Comparison of ENCODE assay signal across 7 cellular contexts in the genomic region with DNA sequence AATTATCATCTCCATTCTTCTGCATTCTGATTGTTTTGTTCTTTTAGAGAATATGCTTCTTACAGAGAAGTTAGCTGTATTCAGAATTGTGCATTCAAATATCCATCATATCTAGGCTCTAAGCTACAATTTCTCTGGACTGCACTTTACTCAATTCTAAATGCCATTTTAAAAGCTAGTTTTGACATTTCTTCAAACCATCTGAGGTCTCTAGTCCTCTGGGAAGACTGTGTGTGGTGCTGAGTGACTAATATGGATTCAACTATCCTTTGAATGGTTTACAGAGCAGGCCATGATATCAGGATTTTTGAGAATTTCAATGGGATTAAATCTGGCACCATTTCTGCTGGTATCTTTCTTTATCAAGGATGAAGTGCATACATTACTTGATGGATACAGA.
"Had no signal": no experiment of that assay in that cellular context is flagged by ENCODE, and none has a peak within 500 bp of the region (broad histone marks: within the 10 kb centered on the region; RNA-seq: fewer than 3 reads in every experiment).

No MANE protein-coding gene starts in this region.

- H3K9ac ChIP-seq: GM23248 had no signal

- H3K4me3 ChIP-seq: GM23248, GM23338, HAP-1 had no signal

- H3K27ac ChIP-seq: GM23248 had no signal

- DNase-seq: GM23248, H7, H9, HCEC 1CT, HFFc6 had no signal

- H2AFZ ChIP-seq: GM23248, GM23338 had no signal

- H3K9me3 ChIP-seq: HAP-1 had no signal

- H3K36me3 ChIP-seq: HAP-1 had no signal

- H3K4me2 ChIP-seq: GM23338 had no signal

- H3K4me1 ChIP-seq: HAP-1 had no signal
